In the genomic region with DNA sequence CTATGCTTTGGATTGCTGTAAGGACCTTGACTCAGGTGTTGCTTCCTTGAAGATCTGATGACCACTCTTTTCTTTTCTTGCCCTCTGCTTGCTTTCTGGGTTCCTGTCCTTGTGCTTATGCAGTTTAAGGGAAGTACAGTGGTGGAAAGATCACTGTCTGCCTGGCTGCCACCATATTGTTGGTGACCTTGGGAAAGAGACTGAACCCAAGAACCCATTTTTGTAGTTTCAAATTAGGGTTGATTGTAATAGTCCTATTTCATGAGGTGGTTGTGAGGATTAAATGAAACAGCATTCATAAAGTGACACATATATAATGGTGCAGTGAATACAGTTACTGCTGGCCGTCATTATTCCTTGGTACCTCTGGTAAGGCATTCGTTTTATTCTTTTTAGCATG, we compare ENCODE assay signal across 25 cellular contexts. TPM values are rescaled to one million over a fixed set of nuclear protein-coding genes. Genes with fewer than 3 reads are reported as not detected.
DNase-seq lines count a peak whose midpoint lies in the region; ATAC-seq, FAIRE-seq and TF ChIP-seq lines count a peak whose summit lies in the region.
"Had no signal": no experiment of that assay in that cellular context is flagged by ENCODE, and none has a peak within 500 bp of the region (broad histone marks: within the 10 kb centered on the region; RNA-seq: fewer than 3 reads in every experiment).

No MANE protein-coding gene starts in this region.

- no peaks in the 10 kb centered on the region for H3K9me3 Mint-ChIP-seq in brain
- peaks cover 2% of the 10 kb centered on the region for H3K9me3 Mint-ChIP-seq in neural crest cell
- H3K9me3 Mint-ChIP-seq: CD8-positive, alpha-beta memory T cell had no signal

- peaks cover 77% of the 10 kb centered on the region for H4K20me1 ChIP-seq in HepG2 (ENCODE audit: insufficient read depth, low read length)

- POLR2A ChIA-PET in HepG2 (lab: Yijun Ruan, JAX): no interaction called here

- H3K79me2 ChIP-seq in HepG2 (ENCODE audit: insufficient read depth, low read length): peaks cover 96% of the 10 kb centered on the region

- peak overlapping the region; percentile 4; the same call in 1 of the 2 replicates for H3K4me2 ChIP-seq in HepG2 (ENCODE audit: low read depth, low read length)

- TF ChIP-seq EP300 in HepG2 (IDR thresholded peaks at IDR 0.05; ENCODE audit: low read depth in 2 of 2, low read length in 2 of 2) (no peak), HepG2 (CRISPR knock-in tag; IDR thresholded peaks at IDR 0.05; ENCODE audit: borderline replicate concordance) (no peak)

- 97% methylated on average over 2 of the region's 2 CpGs for WGBS in HepG2 (ENCODE audit: low lambda C conversion rate)
- 100% methylated on average over 2 of the region's 2 CpGs for WGBS in right lobe of liver (ENCODE audit: insufficient coverage, low coverage, low lambda C conversion rate, missing lambda C conversion rate)

- ATAC-seq in HepG2 (no peak), right lobe of liver (no peak)
- ATAC-seq: T-helper 17 cell had no signal

- no peak overlapping the region for H2AFZ ChIP-seq in HepG2 (ENCODE audit: low read length)

- H3K27me3 ChIP-seq in HepG2 (ENCODE audit: control insufficient read depth in 1 of 2, insufficient read depth in 2 of 2, low read length in 2 of 2) (no peaks in the 10 kb centered on the region), right lobe of liver (no peaks in the 10 kb centered on the region)

- DNase-seq in HepG2 (ENCODE audit: low spot score) (no peak), right lobe of liver (no peak), neural crest cell (ENCODE audit: low read depth, low spot score) (no peak), NCI-H1930 (lab: John Stamatoyannopoulos, UW) (no peak), HuH-7 (ENCODE audit: low spot score) (no peak), ecto neural progenitor cell (ENCODE audit: low spot score) (no peak), RPMI8226 (no peak)
- DNase-seq: activated CD4-positive, alpha-beta T cell treated with anti-CD3 and anti-CD28 coated beads, Interleukin-2, amount 50 U/mL, for 4 hours; activated CD8-positive, alpha-beta memory T cell treated with anti-CD3 and anti-CD28 coated beads, Interleukin-2, amount 50 U/mL, for 48 hours; activated gamma-delta T cell treated with Interleukin-2 at 50 U/mL for 16 hours; CD8-positive, alpha-beta memory T cell; cerebellar nuclear complex; DMS79; effector memory CD4-positive, alpha-beta T cell; Karpas-422; NCI-H1092; NCI-H2029; NCI-H345; occipital lobe; stimulated activated CD4-positive, alpha-beta T cell treated with anti-CD3 and anti-CD28 coated beads, Interleukin-15, amount 100 ng/mL, for 24 hours; T-helper 17 cell had no signal

- no peak overlapping the region for H3K9ac ChIP-seq in HepG2 (ENCODE audit: insufficient read depth, low read depth, low read length)

- CTCF ChIA-PET in HepG2 (lab: Yijun Ruan, JAX; ENCODE audit: low intra/inter-chr PET ratio, low total read pairs): no interaction called here

- H3K4me1 Mint-ChIP-seq in brain (peaks cover 96% of the 10 kb centered on the region), neural crest cell (peaks cover 69% of the 10 kb centered on the region)

- H3K9me3 ChIP-seq in HepG2 (ENCODE audit: low read length): no peaks in the 10 kb centered on the region
- H3K9me3 ChIP-seq in right lobe of liver: no peaks in the 10 kb centered on the region
- H3K9me3 ChIP-seq: thoracic aorta had no signal

- no peak overlapping the region for H3K4me3 ChIP-seq in HepG2 (replicated peaks in 1 of 3; ENCODE audit: insufficient read depth in 1 of 3, low read depth in 2 of 3, low read length in 3 of 3)
- no peak overlapping the region for H3K4me3 ChIP-seq in right lobe of liver
- H3K4me3 ChIP-seq: thoracic aorta had no signal

- H3K36me3 ChIP-seq in HepG2 (replicated peaks in 1 of 2; ENCODE audit: control insufficient read depth in 1 of 2, insufficient read depth in 2 of 2, low read length in 2 of 2) (peaks cover 4 to 5% of the 10 kb centered on the region in 2 experiments; a peak in 2 of 5 replicates), right lobe of liver (no peaks in the 10 kb centered on the region)
- H3K36me3 ChIP-seq: thoracic aorta had no signal

- TF ChIP-seq CTCF in HepG2 (CRISPR knock-in tag; IDR thresholded peaks at IDR 0.05) (no peak), right lobe of liver (IDR thresholded peaks at IDR 0.05) (no peak), brain (conservative IDR thresholded peaks at IDR 0.05) (no peak), neural crest cell (conservative IDR thresholded peaks at IDR 0.05) (no peak)

- TF ChIP-seq RAD21 in HepG2 (CRISPR knock-in tag; IDR thresholded peaks at IDR 0.05): no peak

- H3K27me3 Mint-ChIP-seq in brain: no peaks in the 10 kb centered on the region
- no peaks in the 10 kb centered on the region for H3K27me3 Mint-ChIP-seq in neural crest cell (ENCODE audit: low read depth)
- H3K27me3 Mint-ChIP-seq: CD8-positive, alpha-beta memory T cell; T-helper 17 cell had no signal

- in situ Hi-C loops in HepG2 (cut with HindIII; ENCODE audit: extremely low pct_ligation_motif_present, low pct_unique_long_range_greater_than_20kb): no loop called here

- H3K4me1 ChIP-seq in HepG2 (ENCODE audit: insufficient read depth, low read length): peaks cover 100% of the 10 kb centered on the region
- H3K4me1 ChIP-seq in right lobe of liver: peaks cover 0 to 78% (median 39%) of the 10 kb centered on the region in 4 donors

- peak overlapping the region in 3 of 5 experiments; percentile 74 to 85 (median 81) for H3K27ac Mint-ChIP-seq in brain
- peak overlapping the region; percentile 21 for H3K27ac Mint-ChIP-seq in neural crest cell (ENCODE audit: unreplicated experiment)

- no TSS peak for BruUV-seq in HepG2 (replicated peaks; lab: Mats Ljungman, UMichigan)

- TF ChIP-seq POLR2A in HepG2 (IDR thresholded peaks at IDR 0.05; ENCODE audit: insufficient read depth in 1 of 2, low read depth in 2 of 2, low read length in 2 of 2) (0 out of 4 replicates have a peak, but pooled peaks of 1 of the 2 experiments have one; percentile 11), right lobe of liver (IDR thresholded peaks at IDR 0.05) (no peak)

- H3K4me3 Mint-ChIP-seq in brain (no peak overlapping the region), neural crest cell (no peak overlapping the region)
- H3K4me3 Mint-ChIP-seq: CD8-positive, alpha-beta memory T cell; T-helper 17 cell had no signal

- H3K27ac ChIP-seq in HepG2 (ENCODE audit: extremely low read length, insufficient read depth, low read length) (no peak overlapping the region), right lobe of liver (no peak overlapping the region)
- H3K27ac ChIP-seq: thoracic aorta had no signal

- intact Hi-C loops in HepG2 (cut with micrococcal nuclease; ENCODE audit: unreplicated experiment): no loop called here
- intact Hi-C loops in right lobe of liver (cut with DNase I): no loop called here

- FAIRE-seq in HepG2 (lab: Jason Lieb, UNC): no peak
- FAIRE-seq: GM12891, GM19239 had no signal

- H3K36me3 Mint-ChIP-seq in brain (no peaks in the 10 kb centered on the region), neural crest cell (ENCODE audit: low read depth) (peaks cover 3% of the 10 kb centered on the region)

TF ChIP-seq in HepG2, 621 proteins besides CTCF, POLR2A, EP300 and RAD21 (continues in another document):
- no peak for TF ChIP-seq ZNF256 (CRISPR knock-in tag; conservative IDR thresholded peaks at IDR 0.05)
- TF ChIP-seq, protein P1, sequence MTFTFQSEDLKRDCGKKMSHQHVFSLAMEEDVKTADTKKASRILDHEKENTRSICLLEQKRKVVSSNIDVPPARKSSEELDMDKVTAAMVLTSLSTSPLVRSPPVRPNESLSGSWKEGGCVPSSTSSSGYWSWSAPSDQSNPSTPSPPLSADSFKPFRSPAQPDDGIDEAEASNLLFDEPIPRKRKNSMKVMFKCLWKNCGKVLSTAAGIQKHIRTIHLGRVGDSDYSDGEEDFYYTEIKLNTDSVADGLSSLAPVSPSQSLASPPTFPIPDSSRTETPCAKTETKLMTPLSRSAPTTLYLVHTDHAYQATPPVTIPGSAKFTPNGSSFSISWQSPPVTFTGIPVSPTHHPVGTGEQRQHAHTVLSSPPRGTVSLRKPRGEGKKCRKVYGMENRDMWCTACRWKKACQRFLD (CRISPR knock-in tag; IDR thresholded peaks at IDR 0.05; ENCODE audit: borderline replicate concordance): no peak

RNA-seq across cellular contexts. Expression of a gene that starts 41.1 kb away (rescaled TPM):
- total RNA-seq in HepG2 (2016; rRNA removed; fragmentation: Illumina TruSeq; extraction: Trizol) (264 and 301 TPM in 2 replicates), right lobe of liver (10 to 100 TPM; 29.8 to 36.5 (median 31.1) TPM), neural crest cell (209 and 212 TPM in 2 replicates)
- 62.1 and 62.9 TPM in 2 replicates for total RNA-seq in HepG2 (2016; cell fraction: cytosol; rRNA removed; fragmentation: Illumina TruSeq; extraction: Trizol; ENCODE audit: low read depth)
- total RNA-seq in HepG2 (2016; cell fraction: insoluble cytoplasmic fraction; rRNA removed; fragmentation: Illumina TruSeq; extraction: Trizol): 264 and 269 TPM in 2 replicates
- total RNA-seq in HepG2 (2016; cell fraction: membrane; rRNA removed; fragmentation: Illumina TruSeq; extraction: Trizol): 200 and 238 TPM in 2 replicates
- 292 and 308 TPM in 2 replicates for total RNA-seq in HepG2 (2016; cell fraction: nucleus; rRNA removed; fragmentation: Illumina TruSeq; extraction: Trizol)
- polyA plus RNA-seq in HepG2 (2011; rRNA removed) (101 and 105 TPM in 2 replicates), brain (ENCODE audit: insufficient read depth, low read depth, low replicate concordance) (89.6 TPM)
- polyA plus RNA-seq in HepG2 (2011; cell fraction: cytosol; rRNA removed): 67.0 and 72.8 TPM in 2 replicates
- 261 and 287 TPM in 2 replicates for polyA plus RNA-seq in HepG2 (2011; cell fraction: nucleus; rRNA removed)
- 138 and 155 TPM in 2 replicates for polyA plus RNA-seq in HepG2 (2012)
- 48.8 and 52.9 TPM in 2 replicates for polyA plus RNA-seq in HepG2 (2016; cell fraction: cytosol; fragmentation: Illumina TruSeq; extraction: Trizol; ENCODE audit: low read depth)
- 269 and 298 TPM in 2 replicates for polyA plus RNA-seq in HepG2 (2016; cell fraction: insoluble cytoplasmic fraction; fragmentation: Illumina TruSeq; extraction: Trizol; ENCODE audit: low read depth)
- polyA plus RNA-seq in HepG2 (2016; cell fraction: membrane; fragmentation: Illumina TruSeq; extraction: Trizol; ENCODE audit: low read depth): 137 and 163 TPM in 2 replicates
- 298 and 312 TPM in 2 replicates for polyA plus RNA-seq in HepG2 (2016; cell fraction: nucleus; fragmentation: Illumina TruSeq; extraction: Trizol; ENCODE audit: insufficient read depth, low read depth)
- 84.0 and 279 TPM in 2 replicates for polyA minus RNA-seq in HepG2 (2011; rRNA and poly(A)+ RNA removed; ENCODE audit: low replicate concordance)
- polyA minus RNA-seq in HepG2 (2011; cell fraction: cytosol; rRNA and poly(A)+ RNA removed): 99.4 and 99.7 TPM in 2 replicates
- polyA minus RNA-seq in HepG2 (2011; cell fraction: nucleus; rRNA and poly(A)+ RNA removed): 680 and 703 TPM in 2 replicates
